25 cellular contexts compared by ENCODE assay signal in the genomic region with DNA sequence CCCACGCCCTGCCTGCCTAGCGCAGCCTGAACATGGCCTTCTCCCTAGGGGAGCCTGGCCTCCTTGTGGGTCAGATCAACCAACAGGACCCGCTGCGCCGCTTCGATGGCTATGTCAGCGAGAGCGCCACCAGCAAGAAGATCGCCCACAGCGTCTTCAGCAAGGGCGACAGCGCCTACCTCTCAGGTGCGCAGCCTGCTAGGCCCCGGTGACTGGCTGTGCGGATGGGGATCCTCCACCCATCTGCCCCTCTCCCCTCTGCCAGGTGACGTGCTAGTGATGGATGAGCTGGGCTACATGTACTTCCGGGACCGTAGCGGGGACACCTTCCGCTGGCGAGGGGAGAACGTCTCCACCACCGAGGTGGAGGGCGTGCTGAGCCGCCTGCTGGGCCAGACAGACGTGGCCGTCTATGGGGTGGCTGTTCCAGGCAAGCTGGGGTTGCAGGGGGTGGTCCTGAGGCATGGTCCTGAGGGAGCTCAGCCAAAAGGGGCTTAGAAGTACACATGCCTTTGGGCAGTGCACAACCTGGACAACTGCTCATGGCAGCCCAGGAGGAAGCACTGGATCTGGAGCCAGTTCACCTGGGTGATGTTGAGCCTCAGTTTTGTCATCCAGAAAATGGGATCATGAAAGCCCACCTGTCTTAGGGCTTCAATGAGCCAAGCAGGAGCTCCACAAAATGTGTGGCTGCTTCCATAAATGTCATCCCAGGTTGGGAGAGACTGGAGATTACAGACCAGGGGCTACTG. TPM values are rescaled to one million over a fixed set of nuclear protein-coding genes. Genes with fewer than 3 reads are reported as not detected.
DNase-seq lines count a peak whose midpoint lies in the region; ATAC-seq, FAIRE-seq and TF ChIP-seq lines count a peak whose summit lies in the region.
"Had no signal": no experiment of that assay in that cellular context is flagged by ENCODE, and none has a peak within 500 bp of the region (broad histone marks: within the 10 kb centered on the region; RNA-seq: fewer than 3 reads in every experiment).

No MANE protein-coding gene starts in this region.

- H3K4me1 ChIP-seq in left ventricle myocardium inferior (peaks cover 49% of the 10 kb centered on the region), K562 (replicated peaks in 1 of 2; ENCODE audit: control insufficient read depth in 2 of 2, insufficient read depth in 2 of 2, low read length in 2 of 2) (peaks cover 6 to 47% of the 10 kb centered on the region in 2 experiments; a peak in 3 of 5 replicates), osteoblast (ENCODE audit: insufficient read depth, low read length) (peaks cover 12% of the 10 kb centered on the region), vagina (peaks cover 22% of the 10 kb centered on the region)

- H2AFZ ChIP-seq in K562 (ENCODE audit: low read depth, low read length) (no peak overlapping the region), osteoblast (ENCODE audit: low read length) (no peak overlapping the region)

- 89% methylated on average over 25 of the region's 27 CpGs for WGBS in K562 (ENCODE audit: insufficient coverage, low coverage, missing lambda C conversion rate)

- TF ChIP-seq POLR2A in K562 (conservative IDR thresholded peaks at IDR 0.05) (no peak), vagina (IDR thresholded peaks at IDR 0.05) (no peak)

- H3K36me3 ChIP-seq in left ventricle myocardium inferior (peaks cover 59% of the 10 kb centered on the region), K562 (ENCODE audit: control insufficient read depth, insufficient read depth, low read length) (peaks cover 5% of the 10 kb centered on the region; the same call in 1 of the 3 replicates), osteoblast (ENCODE audit: insufficient read depth, low read length) (peaks cover 25% of the 10 kb centered on the region), vagina (peaks cover 0 to 6% of the 10 kb centered on the region in 2 donors)

- POLR2A ChIA-PET in K562 (lab: Yijun Ruan, JAX) = interaction anchor here (0.8 kb wide), 1 partner anchor 11 kb away, joined by 3 read pairs; the partner anchor contains the start of gene PGLS

- intact Hi-C loops in left ventricle myocardium inferior (cut with micrococcal nuclease) = no loop called here
- intact Hi-C loops in left cardiac atrium (cut with DNase I) = no loop called here
- intact Hi-C loops in K562 (cut with micrococcal nuclease) = no loop called here
- intact Hi-C loops in vagina (cut with DNase I) = no loop called here

- no peak for FAIRE-seq in K562 (lab: Jason Lieb, UNC)
- FAIRE-seq: small intestine, urothelium cell line had no signal

- ATAC-seq in left cardiac atrium = no peak
- ATAC-seq in K562 = no peak
- ATAC-seq: mucosa of descending colon; stimulated activated effector memory CD8-positive, alpha-beta T cell treated with anti-CD3 and anti-CD28 coated beads, Interleukin-12 subunit alpha, Interleukin-12 subunit beta, amount 100 ng/mL, for 72 hours had no signal

- H3K9me1 ChIP-seq in K562 (ENCODE audit: control insufficient read depth, insufficient read depth, low read length) = no peaks in the 10 kb centered on the region

- no peak for TF ChIP-seq RAD21 in K562 (CRISPR knock-in tag; conservative IDR thresholded peaks at IDR 0.05 in 1 of 2, IDR thresholded peaks at IDR 0.05 in 1 of 2)

- no TSS peak for BruUV-seq in K562 (replicated peaks; lab: Mats Ljungman, UMichigan)

- DNase-seq in left ventricle myocardium inferior (no peak), left cardiac atrium (no peak), K562 (ENCODE audit: extremely low read depth in 1 of 4, low spot score in 3 of 4) (no peak), osteoblast (ENCODE audit: insufficient read length, low spot score, missing footprints) (peak; percentile 45), vagina (ENCODE audit: extremely low spot score in 2 of 2) (no peak), NOMO-1 treated with dmso at 0.1 percent for 144 hours (lab: John Stamatoyannopoulos, UW; ENCODE audit: unreplicated experiment) (no peak), RKO (ENCODE audit: low spot score) (no peak)
- no peak for DNase-seq in activated T-cell treated with anti-CD3 and anti-CD28 coated beads, Interleukin-2, amount 50 U/mL, for 48 hours
- DNase-seq: ACHN; activated CD4-positive, CD25-positive, alpha-beta regulatory T cell treated with anti-CD3 and anti-CD28 coated beads, Interleukin-2, amount 50 U/mL, for 72 hours; CD4-positive, alpha-beta memory T cell; head of caudate nucleus; islet precursor cell; mucosa of descending colon; NCI-H187 treated with DMSO at 0.1 percent for 48 hours; occipital lobe; small intestine; T-helper 9 cell had no signal

- no peaks in the 10 kb centered on the region for H3K9me3 ChIP-seq in left ventricle myocardium inferior (replicated peaks)
- no peaks in the 10 kb centered on the region for H3K9me3 ChIP-seq in K562 (replicated peaks; ENCODE audit: control insufficient read depth, insufficient read depth, low read depth, low read length)
- H3K9me3 ChIP-seq in osteoblast (ENCODE audit: low read depth, low read length) = no peaks in the 10 kb centered on the region
- H3K9me3 ChIP-seq in vagina = no peaks in the 10 kb centered on the region
- H3K9me3 ChIP-seq: mucosa of descending colon had no signal

- H3K27ac ChIP-seq in left ventricle myocardium inferior (replicated peaks) (peak overlapping the region; percentile 69), K562 (ENCODE audit: extremely low read depth, low read depth, low read length) (no peak overlapping the region), osteoblast (ENCODE audit: low read depth, low read length) (peak overlapping the region; percentile 92), vagina (peak overlapping the region; percentile 43)

- H3K9ac ChIP-seq in K562 (ENCODE audit: insufficient read depth in 1 of 2, low read depth in 2 of 2, low read length in 2 of 2) = peak overlapping the region in 1 of 2 experiments; percentile 80; a peak in 2 of 4 replicates

- in situ Hi-C loops in K562 (cut with MboI) = no loop called here

- CTCF ChIA-PET in K562 (lab: Yijun Ruan, JAX; ENCODE audit: low intra/inter-chr PET ratio) = no interaction called here

- no peak overlapping the region for H3K4me2 ChIP-seq in K562 (ENCODE audit: insufficient read depth, low read length)
- no peak overlapping the region for H3K4me2 ChIP-seq in osteoblast (ENCODE audit: insufficient read depth, low read length)

- TF ChIP-seq EP300 in K562 (IDR thresholded peaks at IDR 0.05; ENCODE audit: low read length) = no peak

- H3K79me2 ChIP-seq in K562 (ENCODE audit: control insufficient read depth, insufficient read depth, low read length) = no peaks in the 10 kb centered on the region
- H3K79me2 ChIP-seq in osteoblast (ENCODE audit: insufficient read depth, low read length) = peaks cover 36% of the 10 kb centered on the region

- no peak for TF ChIP-seq CTCF in left ventricle myocardium inferior (IDR thresholded peaks at IDR 0.05; ENCODE audit: borderline replicate concordance)
- no peak for TF ChIP-seq CTCF in K562 (IDR thresholded peaks at IDR 0.05 in 2 of 3, conservative IDR thresholded peaks at IDR 0.05 in 1 of 3; ENCODE audit: insufficient read depth in 2 of 3, low read depth in 1 of 3, low read length in 3 of 3)
- no peak for TF ChIP-seq CTCF in osteoblast (IDR thresholded peaks at IDR 0.05; ENCODE audit: extremely low read depth, low read depth, low read length)
- TF ChIP-seq CTCF in vagina (IDR thresholded peaks at IDR 0.05) = no peak

- H3K4me3 ChIP-seq in left ventricle myocardium inferior = no peak overlapping the region
- no peak overlapping the region for H3K4me3 ChIP-seq in K562
- H3K4me3 ChIP-seq in osteoblast (ENCODE audit: insufficient read depth, low read length) = no peak overlapping the region
- H3K4me3 ChIP-seq in vagina = no peak overlapping the region
- H3K4me3 ChIP-seq: mucosa of descending colon had no signal

- H3K27me3 ChIP-seq in left ventricle myocardium inferior (ENCODE audit: low read depth) = no peaks in the 10 kb centered on the region
- no peaks in the 10 kb centered on the region for H3K27me3 ChIP-seq in K562 (ENCODE audit: control insufficient read depth in 2 of 2, insufficient read depth in 2 of 2, low read length in 2 of 2)
- no peaks in the 10 kb centered on the region for H3K27me3 ChIP-seq in osteoblast (ENCODE audit: insufficient read depth, low read length)
- no peaks in the 10 kb centered on the region for H3K27me3 ChIP-seq in vagina

- H4K20me1 ChIP-seq in K562 (replicated peaks; ENCODE audit: control insufficient read depth, insufficient read depth, low read length) (no peaks in the 10 kb centered on the region; the same call in 1 of the 2 replicates), osteoblast (ENCODE audit: insufficient read depth, low read length) (peaks cover 8% of the 10 kb centered on the region)

RNA-seq across cellular contexts. Expression of gene PGLS, which starts 10.8 kb away (rescaled TPM):
- total RNA-seq in left ventricle myocardium inferior (19.9 TPM), left cardiac atrium (10 to 100 TPM; 28.6 to 37.3 TPM), K562 (2014; rRNA removed) (38.1 and 42.4 TPM in 2 replicates), K562 (2014; rRNA removed; fragmentation: Illumina TruSeq; extraction: Trizol) (5.7 and 10.9 TPM in 2 replicates), K562 (2015; rRNA removed; fragmentation: Illumina TruSeq; extraction: Trizol) (27.7 and 31.0 TPM in 2 replicates), K562 (2021) (61.1 and 65.5 TPM in 2 replicates), osteoblast (84.6 and 98.1 TPM in 2 replicates), vagina (134 TPM)
- total RNA-seq in K562 (2011; cell fraction: chromatin; rRNA removed; ENCODE audit: low replicate concordance) = 25.8 and 59.8 TPM in 2 replicates
- 50.9 and 57.9 TPM in 2 replicates for total RNA-seq in K562 (2011; cell fraction: nucleolus; rRNA removed)
- 34.4 and 35.8 TPM in 2 replicates for total RNA-seq in K562 (2011; cell fraction: nucleoplasm; rRNA removed)
- polyA plus RNA-seq in K562 (2011; rRNA removed) (21.2 and 39.4 TPM in 2 replicates), K562 (2014; fragmentation: Illumina TruSeq; extraction: Trizol) (23.7 and 27.1 TPM in 2 replicates), K562 (2014; fragmentation: Nextera tagmentation; extraction: Ambion mirVana) (1 to 10 TPM in 1 of 2 experiments, under 1 TPM in 1; 0.79 to 1.1 TPM), K562 (2014; rRNA removed) (51.7 and 52.6 TPM in 2 replicates)
- 57.8 and 119 TPM in 2 replicates for polyA plus RNA-seq in K562 (2011; cell fraction: cytosol; rRNA removed)
- 39.0 and 56.0 TPM in 2 replicates for polyA plus RNA-seq in K562 (2011; cell fraction: nucleus; rRNA removed)
- 40.4 and 112 TPM in 2 replicates for polyA plus RNA-seq in K562 (2012)
- 13.2 and 17.5 TPM in 2 replicates for polyA minus RNA-seq in K562 (2011; rRNA and poly(A)+ RNA removed)
- polyA minus RNA-seq in K562 (2011; cell fraction: cytosol; rRNA and poly(A)+ RNA removed) = 28.4 and 35.0 TPM in 2 replicates
- polyA minus RNA-seq in K562 (2011; cell fraction: nucleus; rRNA and poly(A)+ RNA removed) = 23.0 and 27.4 TPM in 2 replicates

RNA-seq across cellular contexts. Expression of gene SLC27A1, which starts 30.3 kb away (rescaled TPM):
- total RNA-seq in left ventricle myocardium inferior = 59.3 TPM
- total RNA-seq in left cardiac atrium = 10 to 100 TPM; 33.4 to 55.1 TPM
- total RNA-seq in K562 (2011; cell fraction: chromatin; rRNA removed; ENCODE audit: low replicate concordance) = 4.5 and 13.1 TPM in 2 replicates
- 8.3 and 9.1 TPM in 2 replicates for total RNA-seq in K562 (2011; cell fraction: nucleolus; rRNA removed)
- 5.7 and 7.9 TPM in 2 replicates for total RNA-seq in K562 (2011; cell fraction: nucleoplasm; rRNA removed)
- 1.9 and 2.8 TPM in 2 replicates for total RNA-seq in K562 (2014; rRNA removed)
- 0.38 and 0.44 TPM in 2 replicates for total RNA-seq in K562 (2014; rRNA removed; fragmentation: Illumina TruSeq; extraction: Trizol)
- 0.79 and 1.0 TPM in 2 replicates for total RNA-seq in K562 (2015; rRNA removed; fragmentation: Illumina TruSeq; extraction: Trizol)
- total RNA-seq in K562 (2021) = 1.6 and 2.0 TPM in 2 replicates
- 1.4 and 1.7 TPM in 2 replicates for polyA plus RNA-seq in K562 (2011; rRNA removed)
- 1.8 and 3.5 TPM in 2 replicates for polyA plus RNA-seq in K562 (2011; cell fraction: cytosol; rRNA removed)
- polyA plus RNA-seq in K562 (2011; cell fraction: nucleus; rRNA removed) = 7.2 and 8.8 TPM in 2 replicates
- 1.8 and 4.7 TPM in 2 replicates for polyA plus RNA-seq in K562 (2012)
- polyA plus RNA-seq in K562 (2014; fragmentation: Illumina TruSeq; extraction: Trizol) = 1.1 and 1.3 TPM in 2 replicates
- under 1 TPM; 0.06 to 0.10 TPM for polyA plus RNA-seq in K562 (2014; fragmentation: Nextera tagmentation; extraction: Ambion mirVana)
- 2.0 and 3.0 TPM in 2 replicates for polyA plus RNA-seq in K562 (2014; rRNA removed)
- polyA minus RNA-seq in K562 (2011; rRNA and poly(A)+ RNA removed) = 0.81 and 0.84 TPM in 2 replicates
- 2.1 and 3.7 TPM in 2 replicates for polyA minus RNA-seq in K562 (2011; cell fraction: cytosol; rRNA and poly(A)+ RNA removed)
- 1.8 and 1.9 TPM in 2 replicates for polyA minus RNA-seq in K562 (2011; cell fraction: nucleus; rRNA and poly(A)+ RNA removed)
- total RNA-seq in osteoblast = 47.4 and 64.4 TPM in 2 replicates
- 22.1 TPM for total RNA-seq in vagina

RNA-seq across cellular contexts. Expression of gene NXNL1, which starts 39.9 kb away (rescaled TPM):
- total RNA-seq in left ventricle myocardium inferior (0.33 TPM), left cardiac atrium (under 1 TPM in 1 of 2 donors, not detected in 1; 0.56 TPM), K562 (2014; rRNA removed) (not detected in 2 replicates), K562 (2014; rRNA removed; fragmentation: Illumina TruSeq; extraction: Trizol) (not detected in 2 replicates), K562 (2015; rRNA removed; fragmentation: Illumina TruSeq; extraction: Trizol) (not detected in 2 replicates), K562 (2021) (not detected in 2 replicates), osteoblast (not detected in 2 replicates), vagina (not detected)
- total RNA-seq in K562 (2011; cell fraction: chromatin; rRNA removed; ENCODE audit: low replicate concordance) = not detected in 2 replicates
- not detected in 2 replicates for total RNA-seq in K562 (2011; cell fraction: nucleolus; rRNA removed)
- total RNA-seq in K562 (2011; cell fraction: nucleoplasm; rRNA removed) = not detected in 2 replicates
- polyA plus RNA-seq in K562 (2011; rRNA removed) (not detected in 2 replicates), K562 (2014; fragmentation: Illumina TruSeq; extraction: Trizol) (not detected in 2 replicates), K562 (2014; fragmentation: Nextera tagmentation; extraction: Ambion mirVana) (not detected), K562 (2014; rRNA removed) (not detected in 2 replicates)
- polyA plus RNA-seq in K562 (2011; cell fraction: cytosol; rRNA removed) = not detected in 2 replicates
- polyA plus RNA-seq in K562 (2011; cell fraction: nucleus; rRNA removed) = not detected in 2 replicates
- not detected in 2 replicates for polyA plus RNA-seq in K562 (2012)
- not detected in 2 replicates for polyA minus RNA-seq in K562 (2011; rRNA and poly(A)+ RNA removed)
- not detected in 2 replicates for polyA minus RNA-seq in K562 (2011; cell fraction: cytosol; rRNA and poly(A)+ RNA removed)
- not detected in 2 replicates for polyA minus RNA-seq in K562 (2011; cell fraction: nucleus; rRNA and poly(A)+ RNA removed)
- total RNA-seq: CD4-positive, alpha-beta memory T cell; dermis microvascular lymphatic vessel endothelial cell; esophagus mucosa; HT-29; mucosa of descending colon; NCI-H460; occipital lobe; SK-MEL-5 had no signal
- polyA plus RNA-seq: CD4-positive, alpha-beta memory T cell; small intestine had no signal

RNA-seq across cellular contexts. Expression of gene TMEM221, which starts 52.2 kb away (rescaled TPM):
- 0.14 TPM for total RNA-seq in left ventricle myocardium inferior
- under 1 TPM; 0.18 to 0.21 TPM for total RNA-seq in left cardiac atrium
- 0.62 TPM in 1 of 2 replicates, not detected in the other for total RNA-seq in K562 (2011; cell fraction: chromatin; rRNA removed; ENCODE audit: low replicate concordance)
- 0.26 TPM in 1 of 2 replicates, not detected in the other for total RNA-seq in K562 (2011; cell fraction: nucleolus; rRNA removed)
- total RNA-seq in K562 (2011; cell fraction: nucleoplasm; rRNA removed) = 0.22 TPM in 1 of 2 replicates, not detected in the other
- total RNA-seq in K562 (2014; rRNA removed) = not detected in 2 replicates
- not detected in 2 replicates for total RNA-seq in K562 (2014; rRNA removed; fragmentation: Illumina TruSeq; extraction: Trizol)
- total RNA-seq in K562 (2015; rRNA removed; fragmentation: Illumina TruSeq; extraction: Trizol) = not detected in 2 replicates
- not detected in 2 replicates for total RNA-seq in K562 (2021)
- 0.15 and 0.35 TPM in 2 replicates for polyA plus RNA-seq in K562 (2011; rRNA removed)
- polyA plus RNA-seq in K562 (2011; cell fraction: cytosol; rRNA removed) = 0.10 and 0.18 TPM in 2 replicates
- 0.18 and 0.28 TPM in 2 replicates for polyA plus RNA-seq in K562 (2011; cell fraction: nucleus; rRNA removed)
- polyA plus RNA-seq in K562 (2012) = 0.12 TPM in 1 of 2 replicates, not detected in the other
- not detected in 2 replicates for polyA plus RNA-seq in K562 (2014; fragmentation: Illumina TruSeq; extraction: Trizol)
- under 1 TPM in 1 of 2 experiments, not detected in 1; 0.06 TPM for polyA plus RNA-seq in K562 (2014; fragmentation: Nextera tagmentation; extraction: Ambion mirVana)
- not detected in 2 replicates for polyA plus RNA-seq in K562 (2014; rRNA removed)
- not detected in 2 replicates for polyA minus RNA-seq in K562 (2011; rRNA and poly(A)+ RNA removed)
- polyA minus RNA-seq in K562 (2011; cell fraction: cytosol; rRNA and poly(A)+ RNA removed) = not detected in 2 replicates
- 0.22 and 0.27 TPM in 2 replicates for polyA minus RNA-seq in K562 (2011; cell fraction: nucleus; rRNA and poly(A)+ RNA removed)
- not detected in 2 replicates for total RNA-seq in osteoblast
- total RNA-seq in vagina = 0.49 TPM
- total RNA-seq: CD4-positive, alpha-beta memory T cell; dermis microvascular lymphatic vessel endothelial cell; esophagus mucosa; HT-29 had no signal

RNA-seq across cellular contexts. Expression of gene COLGALT1, which starts 54.8 kb away (rescaled TPM):
- total RNA-seq in left ventricle myocardium inferior (31.2 TPM), left cardiac atrium (10 to 100 TPM; 47.7 to 54.8 TPM), K562 (2014; rRNA removed) (82.6 and 90.5 TPM in 2 replicates), K562 (2014; rRNA removed; fragmentation: Illumina TruSeq; extraction: Trizol) (35.5 and 50.0 TPM in 2 replicates), K562 (2015; rRNA removed; fragmentation: Illumina TruSeq; extraction: Trizol) (64.3 and 64.8 TPM in 2 replicates), K562 (2021) (119 TPM in 2 replicates), osteoblast (106 and 108 TPM in 2 replicates), vagina (55.0 TPM)
- total RNA-seq in K562 (2011; cell fraction: chromatin; rRNA removed; ENCODE audit: low replicate concordance) = 106 and 273 TPM in 2 replicates
- total RNA-seq in K562 (2011; cell fraction: nucleolus; rRNA removed) = 296 and 314 TPM in 2 replicates
- 215 and 219 TPM in 2 replicates for total RNA-seq in K562 (2011; cell fraction: nucleoplasm; rRNA removed)
- polyA plus RNA-seq in K562 (2011; rRNA removed) (114 and 144 TPM in 2 replicates), K562 (2014; fragmentation: Illumina TruSeq; extraction: Trizol) (84.8 and 97.0 TPM in 2 replicates), K562 (2014; fragmentation: Nextera tagmentation; extraction: Ambion mirVana) (10 to 100 TPM in 1 of 2 experiments, 1 to 10 TPM in 1; 4.9 to 18.1 TPM), K562 (2014; rRNA removed) (86.0 and 87.5 TPM in 2 replicates)
- 128 and 182 TPM in 2 replicates for polyA plus RNA-seq in K562 (2011; cell fraction: cytosol; rRNA removed)
- 207 and 344 TPM in 2 replicates for polyA plus RNA-seq in K562 (2011; cell fraction: nucleus; rRNA removed)
- polyA plus RNA-seq in K562 (2012) = 78.2 and 109 TPM in 2 replicates
- 78.1 and 108 TPM in 2 replicates for polyA minus RNA-seq in K562 (2011; rRNA and poly(A)+ RNA removed)
- polyA minus RNA-seq in K562 (2011; cell fraction: cytosol; rRNA and poly(A)+ RNA removed) = 89.7 and 127 TPM in 2 replicates
- 32.6 and 43.8 TPM in 2 replicates for polyA minus RNA-seq in K562 (2011; cell fraction: nucleus; rRNA and poly(A)+ RNA removed)
